In genomic region chr9:93096811-93097382, GRCh38 we compare ENCODE assay signal across 7 cellular contexts. TPM values are rescaled to one million over a fixed set of nuclear protein-coding genes. Genes with fewer than 3 reads are reported as not detected.
A peak's percentile ranks its signal among the peaks of the same experiment; 100 is the strongest.
DNase-seq lines count a peak whose midpoint lies in the region; ATAC-seq and TF ChIP-seq lines count a peak whose summit lies in the region.

No MANE protein-coding gene starts in this region.

- no peak for TF ChIP-seq CTCF in IMR-90 (conservative IDR thresholded peaks at IDR 0.05; ENCODE audit: low read depth, low read length)

- no peak for TF ChIP-seq RAD21 in IMR-90 (IDR thresholded peaks at IDR 0.05; ENCODE audit: low read length)

- H3K9me3 ChIP-seq in IMR-90 (ENCODE audit: control insufficient read depth, insufficient read depth, low read length) (no peaks in the 10 kb centered on the region), stomach smooth muscle (ENCODE audit: control insufficient read depth in 2 of 2, low read length in 2 of 2) (no peaks in the 10 kb centered on the region)

- H3K9me1 ChIP-seq in IMR-90 (ENCODE audit: insufficient read depth, low read length) = peaks cover 20% of the 10 kb centered on the region

- peak overlapping the region; percentile 94 for H4K91ac ChIP-seq in IMR-90 (ENCODE audit: insufficient read depth, low read depth, low read length)

- peak overlapping the region; percentile 87 for H3K4me3 ChIP-seq in IMR-90 (ENCODE audit: insufficient read depth, low read depth, low read length)
- peak overlapping the region; percentile 79 to 88 for H3K4me3 ChIP-seq in stomach smooth muscle (ENCODE audit: low read length in 2 of 2)

- H3K79me1 ChIP-seq in IMR-90 (ENCODE audit: low read depth in 1 of 2, low read length in 2 of 2) = peaks cover 24 to 36% of the 10 kb centered on the region in 2 experiments; a peak in 3 of 4 replicates

- H3K18ac ChIP-seq in IMR-90 (ENCODE audit: low read depth, low read length) = 0 out of 2 replicates have a peak overlapping the region, but pooled peaks have one; percentile 47

- peak overlapping the region; percentile 10 to 65; a peak in 2 of 4 replicates for H4K8ac ChIP-seq in IMR-90 (ENCODE audit: low read depth in 2 of 2, low read length in 2 of 2)

- in situ Hi-C loops in IMR-90 (cut with MboI; ENCODE audit: low sequenced_read_pairs) = no loop called here

- H3K27ac Mint-ChIP-seq in activated naive CD8-positive, alpha-beta T cell treated with anti-CD3 and anti-CD28 coated beads, Interleukin-2, amount 10 ng/mL, durations not matched to agents 7 days and 5 days = peak overlapping the region; percentile 86

- peaks cover 57% of the 10 kb centered on the region for H3K4me1 Mint-ChIP-seq in activated naive CD8-positive, alpha-beta T cell treated with anti-CD3 and anti-CD28 coated beads, Interleukin-2, amount 10 ng/mL, durations not matched to agents 7 days and 5 days

- peak overlapping the region; percentile 93 for H3K4me3 Mint-ChIP-seq in activated naive CD8-positive, alpha-beta T cell treated with anti-CD3 and anti-CD28 coated beads, Interleukin-2, amount 10 ng/mL, durations not matched to agents 7 days and 5 days

- CTCF ChIA-PET in IMR-90 (lab: Yijun Ruan, JAX) = no interaction called here

- peak overlapping the region; percentile 29; the same call in 1 of the 2 replicates for H3K14ac ChIP-seq in IMR-90 (replicated peaks; ENCODE audit: low read depth, low read length)

- H3K36me3 ChIP-seq in IMR-90 (ENCODE audit: control insufficient read depth, insufficient read depth, low read length) (no peaks in the 10 kb centered on the region), stomach smooth muscle (ENCODE audit: control insufficient read depth in 2 of 2, insufficient read depth in 2 of 2, low read length in 2 of 2) (peaks cover 0 to 2% of the 10 kb centered on the region in 2 donors)

- H2AFZ ChIP-seq in IMR-90 (replicated peaks; ENCODE audit: low read length, poor library complexity) = peak overlapping the region; percentile 84

- DNase-seq in IMR-90 (no peak), inferior parietal cortex (ENCODE audit: extremely low spot score) (peak; percentile 17), NCI-H526 treated with DMSO at 0.1 percent for 48 hours (lab: John Stamatoyannopoulos, UW) (no peak)
- DNase-seq in activated naive CD8-positive, alpha-beta T cell treated with anti-CD3 and anti-CD28 coated beads, Interleukin-2, amount 10 ng/mL, durations not matched to agents 7 days and 5 days = peak; percentile 46

- no TSS peak for BruUV-seq in IMR-90 (replicated peaks; lab: Mats Ljungman, UMichigan)

- H2BK20ac ChIP-seq in IMR-90 (ENCODE audit: low read depth, low read length) = peak overlapping the region; percentile 91

- H2AK9ac ChIP-seq in IMR-90 (replicated peaks; ENCODE audit: low read depth, low read length, poor library complexity) = peak overlapping the region; percentile 96

- peak overlapping the region; percentile 73 for H3K23ac ChIP-seq in IMR-90 (ENCODE audit: low read depth, low read length)

- H2BK5ac ChIP-seq in IMR-90 (ENCODE audit: low read depth, low read length, poor library complexity, severe bottlenecking) = peak overlapping the region; percentile 95

- H3K9me3 Mint-ChIP-seq in activated naive CD8-positive, alpha-beta T cell treated with anti-CD3 and anti-CD28 coated beads, Interleukin-2, amount 10 ng/mL, durations not matched to agents 7 days and 5 days = no peaks in the 10 kb centered on the region

- POLR2A ChIA-PET in IMR-90 (lab: Charles Lee; ENCODE audit: unreplicated experiment) = no interaction called here
- POLR2A ChIA-PET in activated naive CD8-positive, alpha-beta T cell treated with anti-CD3 and anti-CD28 coated beads, Interleukin-2, amount 10 ng/mL, durations not matched to agents 7 days and 5 days (lab: Charles Lee) = interaction anchor here (1.0 to 5.7 kb wide), 6 partner anchors 10 to 92 kb away, joined by 3 to 58 read pairs (median 11); no protein-coding TSS in a partner anchor

- no peak for TF ChIP-seq POLR2A in IMR-90 (IDR thresholded peaks at IDR 0.05; ENCODE audit: low read depth, low read length)

- H3K36me3 Mint-ChIP-seq in activated naive CD8-positive, alpha-beta T cell treated with anti-CD3 and anti-CD28 coated beads, Interleukin-2, amount 10 ng/mL, durations not matched to agents 7 days and 5 days = peaks cover 12% of the 10 kb centered on the region

- dilution Hi-C loops in IMR-90 (cut with HindIII; ENCODE audit: low sequenced_read_pairs, unreplicated experiment) = no loop called here

- WGBS in IMR-90 (ENCODE audit: extremely low coverage in 2 of 2, insufficient read length in 1 of 2), 2 experiments = no CpG with 5 or more reads among the region's 16 CpGs

- H3K4ac ChIP-seq in IMR-90 (ENCODE audit: low read depth, low read length) = peak overlapping the region; percentile 96

- intact Hi-C loops in IMR-90 (cut with micrococcal nuclease) = loop anchor here (2.0 to 10.0 kb wide), 2 partner anchors 94 to 358 kb away; partner anchors contain the start of genes FAM120A and FAM120AOS

- H3K27me3 ChIP-seq in IMR-90 (ENCODE audit: control insufficient read depth, insufficient read depth, low read length) = no peaks in the 10 kb centered on the region
- H3K27me3 ChIP-seq in stomach smooth muscle (ENCODE audit: control insufficient read depth in 1 of 2, insufficient read depth in 2 of 2, low read length in 2 of 2) = no peaks in the 10 kb centered on the region

- H2BK15ac ChIP-seq in IMR-90 (ENCODE audit: low read depth, low read length) = peak overlapping the region; percentile 37; the same call in 1 of the 3 replicates

- no peak for ATAC-seq in IMR-90 (ENCODE audit: low read depth)
- no peak for ATAC-seq in activated naive CD8-positive, alpha-beta T cell treated with anti-CD3 and anti-CD28 coated beads, Interleukin-2, amount 10 ng/mL, durations not matched to agents 7 days and 5 days (ENCODE audit: low read depth)
- ATAC-seq in GM19452 (IDR thresholded peaks at IDR 0.05; ENCODE audit: unreplicated experiment) = no peak
- ATAC-seq in GM18870 (IDR thresholded peaks at IDR 0.05; ENCODE audit: unreplicated experiment) = no peak

- H2BK120ac ChIP-seq in IMR-90 (ENCODE audit: low read depth, low read length) = peak overlapping the region; percentile 40

- peak overlapping the region; percentile 77 for H3K4me2 ChIP-seq in IMR-90 (ENCODE audit: low read depth, low read length)

- H3K9ac ChIP-seq in IMR-90 (ENCODE audit: low read depth, low read length) = peak overlapping the region; percentile 65
- peak overlapping the region; percentile 75 to 84 for H3K9ac ChIP-seq in stomach smooth muscle (ENCODE audit: low read length in 2 of 2)

- H4K20me1 ChIP-seq in IMR-90 (ENCODE audit: insufficient read depth, low read length) = peaks cover 18% of the 10 kb centered on the region

- H2AK5ac ChIP-seq in IMR-90 (ENCODE audit: low read depth, low read length) = peak overlapping the region; percentile 85

- peak overlapping the region; percentile 10 for H4K5ac ChIP-seq in IMR-90 (ENCODE audit: low read depth, low read length)

- H3K56ac ChIP-seq in IMR-90 (ENCODE audit: extremely low read depth, insufficient read depth, low read length) = peak overlapping the region; percentile 54; the same call in 1 of the 2 replicates

- H3K27ac ChIP-seq in IMR-90 (ENCODE audit: insufficient read depth, low read length) (peak overlapping the region; percentile 98), stomach smooth muscle (ENCODE audit: low read length) (peak overlapping the region; percentile 86)

- no peaks in the 10 kb centered on the region for H3K27me3 Mint-ChIP-seq in activated naive CD8-positive, alpha-beta T cell treated with anti-CD3 and anti-CD28 coated beads, Interleukin-2, amount 10 ng/mL, durations not matched to agents 7 days and 5 days

- H3K4me1 ChIP-seq in IMR-90 (ENCODE audit: control insufficient read depth, insufficient read depth, low read length) = peaks cover 29% of the 10 kb centered on the region
- peaks cover 52% of the 10 kb centered on the region for H3K4me1 ChIP-seq in stomach smooth muscle (ENCODE audit: control insufficient read depth, insufficient read depth, low read length)

TF ChIP-seq in IMR-90, 13 proteins besides CTCF, POLR2A, EP300 and RAD21 (continues in another document):
- no peak for TF ChIP-seq RFX5 (IDR thresholded peaks at IDR 0.05; ENCODE audit: low read depth, low read length)
- TF ChIP-seq SMC3 (IDR thresholded peaks at IDR 0.05; ENCODE audit: low read depth, low read length) = no peak
- no peak for TF ChIP-seq MAZ (IDR thresholded peaks at IDR 0.05; ENCODE audit: borderline replicate concordance, low read depth, low read length)
- no peak for TF ChIP-seq MAFK (IDR thresholded peaks at IDR 0.05; ENCODE audit: low read depth, low read length)
- TF ChIP-seq FOS (IDR thresholded peaks at IDR 0.05; ENCODE audit: low read depth, low read length) = no peak
- no peak for TF ChIP-seq USF2 (IDR thresholded peaks at IDR 0.05; ENCODE audit: low read depth, low read length)
- no peak for TF ChIP-seq NFE2L2 (IDR thresholded peaks at IDR 0.05; ENCODE audit: low read depth, low read length)
- TF ChIP-seq RCOR1 (IDR thresholded peaks at IDR 0.05; ENCODE audit: insufficient replicate concordance, low read length) = no peak

RNA-seq across cellular contexts. Expression of gene CARD19, which starts 0.9 kb away (rescaled TPM):
- 17.4 and 23.3 TPM in 2 replicates for total RNA-seq in IMR-90 (2012; rRNA removed)
- 111 and 126 TPM in 2 replicates for polyA plus RNA-seq in IMR-90 (2012; rRNA removed)
- polyA plus RNA-seq in IMR-90 (2012; cell fraction: cytosol; rRNA removed) = 120 and 139 TPM in 2 replicates
- 103 and 209 TPM in 2 replicates for polyA plus RNA-seq in IMR-90 (2012; cell fraction: nucleus; rRNA removed; ENCODE audit: low replicate concordance)
- total RNA-seq in activated naive CD8-positive, alpha-beta T cell treated with anti-CD3 and anti-CD28 coated beads, Interleukin-2, amount 10 ng/mL, durations not matched to agents 7 days and 5 days = 10 to 100 TPM; 68.1 to 68.2 TPM

RNA-seq across cellular contexts. Expression of gene NINJ1, which starts 37.2 kb away (rescaled TPM):
- total RNA-seq in IMR-90 (2012; rRNA removed) = 21.9 and 24.7 TPM in 2 replicates
- 38.1 and 38.8 TPM in 2 replicates for polyA plus RNA-seq in IMR-90 (2012; rRNA removed)
- polyA plus RNA-seq in IMR-90 (2012; cell fraction: cytosol; rRNA removed) = 16.1 and 60.5 TPM in 2 replicates
- 21.8 and 35.9 TPM in 2 replicates for polyA plus RNA-seq in IMR-90 (2012; cell fraction: nucleus; rRNA removed; ENCODE audit: low replicate concordance)
- total RNA-seq in activated naive CD8-positive, alpha-beta T cell treated with anti-CD3 and anti-CD28 coated beads, Interleukin-2, amount 10 ng/mL, durations not matched to agents 7 days and 5 days = 10 to 100 TPM; 29.5 to 30.4 TPM

RNA-seq across cellular contexts. Expression of gene SUSD3, which starts 38.4 kb away (rescaled TPM):
- 0.28 and 0.54 TPM in 2 replicates for total RNA-seq in IMR-90 (2012; rRNA removed)
- polyA plus RNA-seq in IMR-90 (2012; rRNA removed) = 1.0 and 1.5 TPM in 2 replicates
- 0.25 and 2.3 TPM in 2 replicates for polyA plus RNA-seq in IMR-90 (2012; cell fraction: cytosol; rRNA removed)
- 1.2 TPM in 2 replicates for polyA plus RNA-seq in IMR-90 (2012; cell fraction: nucleus; rRNA removed; ENCODE audit: low replicate concordance)
- 10 to 100 TPM; 68.0 to 70.4 TPM for total RNA-seq in activated naive CD8-positive, alpha-beta T cell treated with anti-CD3 and anti-CD28 coated beads, Interleukin-2, amount 10 ng/mL, durations not matched to agents 7 days and 5 days

Comparison
In these comparisons a context has a peak if more than half of its experiments do, and no peak if none do; other contexts are left out.
1. DNase-seq: peak in activated naive CD8-positive, alpha-beta T cell treated with anti-CD3 and anti-CD28 coated beads, Interleukin-2, amount 10 ng/mL, durations not matched to agents 7 days and 5 days (single experiment) and inferior parietal cortex (single experiment); none in IMR-90 (single experiment) and NCI-H526 treated with DMSO at 0.1 percent for 48 hours (single experiment).
2. RNA of gene SUSD3, which starts 38.4 kb away (total RNA-seq): 68.0 to 70.4 TPM in activated naive CD8-positive, alpha-beta T cell treated with anti-CD3 and anti-CD28 coated beads, Interleukin-2, amount 10 ng/mL, durations not matched to agents 7 days and 5 days; 0.28 to 0.54 TPM in IMR-90; every median in the first group is over 10 times any median in the second.